18 cellular contexts compared by ENCODE assay signal in the genomic region with DNA sequence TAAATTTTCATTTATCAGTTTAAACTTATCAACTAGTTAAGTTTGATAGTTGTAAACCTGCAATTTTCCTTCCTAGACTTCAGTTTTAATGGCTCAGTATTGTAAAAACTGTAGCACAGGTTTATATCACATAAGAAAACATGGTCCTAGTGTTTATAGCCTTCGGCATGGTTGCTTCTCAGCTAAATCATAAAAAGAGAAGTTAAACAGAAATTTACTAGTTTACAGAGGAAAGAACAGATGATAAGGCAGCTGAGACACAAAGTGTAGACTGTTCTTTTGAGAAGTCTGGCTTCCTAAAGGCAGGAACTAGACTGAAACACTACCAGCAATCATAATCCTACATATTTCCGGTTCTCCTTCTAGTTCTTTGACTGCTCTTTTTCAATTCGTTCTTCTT. TPM values are rescaled to one million over a fixed set of nuclear protein-coding genes. Genes with fewer than 3 reads are reported as not detected.
"Had no signal": no experiment of that assay in that cellular context is flagged by ENCODE, and none has a peak within 500 bp of the region (broad histone marks: within the 10 kb centered on the region; RNA-seq: fewer than 3 reads in every experiment).

No MANE protein-coding gene starts in this region.

- H3K4me3 Mint-ChIP-seq: central memory CD8-positive, alpha-beta T cell; naive thymus-derived CD8-positive, alpha-beta T cell; stimulated activated memory B cell treated with anti-CD40 and anti-IgM and Interleukin-4, amounts not matched to agents 10 μg/mL and 1 μg/mL and 100 μg/mL, for 72 hours had no signal

- H3K4me1 Mint-ChIP-seq: central memory CD8-positive, alpha-beta T cell; naive thymus-derived CD8-positive, alpha-beta T cell; stimulated activated memory B cell treated with anti-CD40 and anti-IgM and Interleukin-4, amounts not matched to agents 10 μg/mL and 1 μg/mL and 100 μg/mL, for 72 hours had no signal

- H3K27ac Mint-ChIP-seq: stimulated activated memory B cell treated with anti-CD40 and anti-IgM and Interleukin-4, amounts not matched to agents 10 μg/mL and 1 μg/mL and 100 μg/mL, for 72 hours had no signal

- H3K27me3 Mint-ChIP-seq: central memory CD8-positive, alpha-beta T cell; naive thymus-derived CD8-positive, alpha-beta T cell; stimulated activated memory B cell treated with anti-CD40 and anti-IgM and Interleukin-4, amounts not matched to agents 10 μg/mL and 1 μg/mL and 100 μg/mL, for 72 hours had no signal

- H3K4me3 ChIP-seq: gastroesophageal sphincter, thyroid gland had no signal

- DNase-seq: activated CD4-positive, CD25-positive, alpha-beta regulatory T cell treated with anti-CD3 and anti-CD28 coated beads, Interleukin-2, amount 50 U/mL, for 72 hours; activated naive CD4-positive, alpha-beta T cell; anterior cingulate cortex; brain microvascular endothelial cell; effector CD8-positive, alpha-beta T cell; islet precursor cell; mammary epithelial cell; naive thymus-derived CD8-positive, alpha-beta T cell; stimulated activated CD4-positive, alpha-beta T cell treated with anti-CD3 and anti-CD28 coated beads, Interleukin-2, amount 100 ng/mL, for 48 hours; T-helper 2 cell; thyroid gland had no signal

- H3K27ac ChIP-seq: brain microvascular endothelial cell, gastroesophageal sphincter, neutrophil, parathyroid adenoma, thyroid gland had no signal

- ATAC-seq: gastroesophageal sphincter; left lobe of liver; naive thymus-derived CD8-positive, alpha-beta T cell; stimulated activated memory B cell treated with anti-CD40 and anti-IgM and Interleukin-4, amounts not matched to agents 10 μg/mL and 1 μg/mL and 100 μg/mL, for 72 hours had no signal

- H3K9me3 Mint-ChIP-seq: central memory CD8-positive, alpha-beta T cell; naive thymus-derived CD8-positive, alpha-beta T cell; stimulated activated memory B cell treated with anti-CD40 and anti-IgM and Interleukin-4, amounts not matched to agents 10 μg/mL and 1 μg/mL and 100 μg/mL, for 72 hours had no signal

RNA-seq across cellular contexts. Expression of a gene that starts 39.8 kb away (rescaled TPM):
- total RNA-seq: activated CD8-positive, alpha-beta memory T cell treated with anti-CD3 and anti-CD28 coated beads for 36 hours had no signal
